Comparison of ENCODE assay signal across 20 cellular contexts in the genomic region with DNA sequence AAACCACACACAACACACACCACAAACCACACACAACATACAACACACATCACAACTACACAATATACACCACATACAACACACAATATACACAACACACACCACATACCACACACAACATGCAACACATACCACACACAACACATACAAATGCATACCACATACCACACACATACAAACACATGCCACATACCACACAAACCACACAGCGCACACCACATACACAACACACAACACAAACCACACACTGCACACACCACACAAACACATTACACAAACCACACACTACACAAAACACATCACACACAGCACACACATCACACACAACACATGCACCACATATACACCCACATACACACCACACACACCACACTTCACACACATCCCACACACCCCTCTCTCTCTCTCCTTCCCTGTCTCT.
DNase-seq lines count a peak whose midpoint lies in the region; ATAC-seq, FAIRE-seq and TF ChIP-seq lines count a peak whose summit lies in the region.
"Had no signal": no experiment of that assay in that cellular context is flagged by ENCODE, and none has a peak within 500 bp of the region (broad histone marks: within the 10 kb centered on the region; RNA-seq: fewer than 3 reads in every experiment).

No MANE protein-coding gene starts in this region.

- H3K9me3 Mint-ChIP-seq in natural killer cell treated with Interleukin-12 subunit alpha and Interleukin-12 subunit beta and Interleukin-15 and Interleukin-18, amount 100 ng/mL, for 72 hours: no peaks in the 10 kb centered on the region
- H3K9me3 Mint-ChIP-seq: activated naive CD4-positive, alpha-beta T cell treated with anti-CD3 and anti-CD28 coated beads, Interleukin-2, amount 10 ng/mL, durations not matched to agents 7 days and 5 days; naive thymus-derived CD4-positive, alpha-beta T cell; T-helper 1 cell treated with Interleukin-12 subunit alpha and Interleukin-12 subunit beta and Interleukin-4 antibody, amounts not matched to agents 30 μg/mL and 1 μg/mL, for 36 hours had no signal

- H3K27me3 ChIP-seq in right atrium auricular region: no peaks in the 10 kb centered on the region
- H3K27me3 ChIP-seq in hepatocyte: no peaks in the 10 kb centered on the region
- no peaks in the 10 kb centered on the region for H3K27me3 ChIP-seq in gastrocnemius medialis
- H3K27me3 ChIP-seq: BE2C, testis had no signal

- FAIRE-seq in frontal cortex (lab: Jason Lieb, UNC): no peak
- FAIRE-seq: A204.1, GM18507, islet of Langerhans had no signal

- H3K4me1 ChIP-seq in right atrium auricular region (peaks cover 0 to 46% of the 10 kb centered on the region in 2 donors), hepatocyte (ENCODE audit: insufficient read depth) (peaks cover 49% of the 10 kb centered on the region), gastrocnemius medialis (peaks cover 36 to 54% of the 10 kb centered on the region in 2 donors)
- H3K4me1 ChIP-seq: BE2C had no signal

- H3K4me2 ChIP-seq in hepatocyte: no peak overlapping the region

- no peak overlapping the region for H2AFZ ChIP-seq in hepatocyte

- H3K79me2 ChIP-seq in hepatocyte: no peaks in the 10 kb centered on the region

- DNase-seq in right atrium auricular region (ENCODE audit: low spot score): peak; percentile 18
- DNase-seq in left cardiac atrium: no peak
- DNase-seq in hepatocyte (ENCODE audit: low spot score): no peak
- no peak for DNase-seq in gastrocnemius medialis
- no peak for DNase-seq in DMS79 treated with DMSO at 0.1 percent for 48 hours (lab: John Stamatoyannopoulos, UW)
- no peak for DNase-seq in natural killer cell treated with Interleukin-12 subunit alpha and Interleukin-12 subunit beta and Interleukin-15 and Interleukin-18, amount 100 ng/mL, for 72 hours (ENCODE audit: low spot score)
- no peak for DNase-seq in frontal cortex (ENCODE audit: low spot score in 2 of 2)
- DNase-seq: activated CD4-positive, alpha-beta T cell treated with anti-CD3 and anti-CD28 coated beads, Interleukin-2, amount 50 U/mL, for 4 hours; activated naive CD4-positive, alpha-beta T cell treated with anti-CD3 and anti-CD28 coated beads, Interleukin-2, amount 10 ng/mL, durations not matched to agents 7 days and 5 days; hippocampal formation; naive thymus-derived CD4-positive, alpha-beta T cell; NCI-H1417 treated with DMSO at 0.1 percent for 48 hours; SIG-M5 had no signal

- TF ChIP-seq POLR2A in gastrocnemius medialis (IDR thresholded peaks at IDR 0.05): no peak

- H3K36me3 ChIP-seq in right atrium auricular region: no peaks in the 10 kb centered on the region
- no peaks in the 10 kb centered on the region for H3K36me3 ChIP-seq in hepatocyte (replicated peaks; ENCODE audit: insufficient read depth, low read depth)
- H3K36me3 ChIP-seq in gastrocnemius medialis: no peaks in the 10 kb centered on the region
- H3K36me3 ChIP-seq: BE2C had no signal

- H3K9me3 ChIP-seq in right atrium auricular region (no peaks in the 10 kb centered on the region), hepatocyte (ENCODE audit: low read depth) (no peaks in the 10 kb centered on the region), gastrocnemius medialis (no peaks in the 10 kb centered on the region)
- H3K9me3 ChIP-seq: BE2C, testis had no signal

- H3K4me3 Mint-ChIP-seq in natural killer cell treated with Interleukin-12 subunit alpha and Interleukin-12 subunit beta and Interleukin-15 and Interleukin-18, amount 100 ng/mL, for 72 hours: no peak overlapping the region
- H3K4me3 Mint-ChIP-seq: activated naive CD4-positive, alpha-beta T cell treated with anti-CD3 and anti-CD28 coated beads, Interleukin-2, amount 10 ng/mL, durations not matched to agents 7 days and 5 days; naive thymus-derived CD4-positive, alpha-beta T cell; T-helper 1 cell treated with Interleukin-12 subunit alpha and Interleukin-12 subunit beta and Interleukin-4 antibody, amounts not matched to agents 30 μg/mL and 1 μg/mL, for 36 hours had no signal

- ATAC-seq in left cardiac atrium: no peak
- no peak for ATAC-seq in gastrocnemius medialis
- ATAC-seq in GM21447 (IDR thresholded peaks at IDR 0.05; ENCODE audit: unreplicated experiment): no peak
- no peak for ATAC-seq in natural killer cell treated with Interleukin-12 subunit alpha and Interleukin-12 subunit beta and Interleukin-15 and Interleukin-18, amount 100 ng/mL, for 72 hours
- ATAC-seq: naive thymus-derived CD4-positive, alpha-beta T cell had no signal

- H4K20me1 ChIP-seq in hepatocyte (ENCODE audit: insufficient read depth, poor library complexity, severe bottlenecking): no peaks in the 10 kb centered on the region

- no peak overlapping the region for H3K27ac Mint-ChIP-seq in natural killer cell treated with Interleukin-12 subunit alpha and Interleukin-12 subunit beta and Interleukin-15 and Interleukin-18, amount 100 ng/mL, for 72 hours
- H3K27ac Mint-ChIP-seq: activated naive CD4-positive, alpha-beta T cell treated with anti-CD3 and anti-CD28 coated beads, Interleukin-2, amount 10 ng/mL, durations not matched to agents 7 days and 5 days; naive thymus-derived CD4-positive, alpha-beta T cell; T-helper 1 cell treated with Interleukin-12 subunit alpha and Interleukin-12 subunit beta and Interleukin-4 antibody, amounts not matched to agents 30 μg/mL and 1 μg/mL, for 36 hours had no signal

- H3K27ac ChIP-seq in right atrium auricular region (peak overlapping the region in 1 of 2 donors; percentile 15), hepatocyte (peak overlapping the region; percentile 97), gastrocnemius medialis (peak overlapping the region; percentile 29 to 95 (median 90))

- H3K4me3 ChIP-seq in right atrium auricular region: no peak overlapping the region
- H3K4me3 ChIP-seq in hepatocyte: no peak overlapping the region
- no peak overlapping the region for H3K4me3 ChIP-seq in gastrocnemius medialis

- H3K9me2 ChIP-seq in hepatocyte (replicated peaks; ENCODE audit: insufficient read depth): no peaks in the 10 kb centered on the region

- no peaks in the 10 kb centered on the region for H3K4me1 Mint-ChIP-seq in natural killer cell treated with Interleukin-12 subunit alpha and Interleukin-12 subunit beta and Interleukin-15 and Interleukin-18, amount 100 ng/mL, for 72 hours (ENCODE audit: low read depth in 2 of 2)
- H3K4me1 Mint-ChIP-seq: activated naive CD4-positive, alpha-beta T cell treated with anti-CD3 and anti-CD28 coated beads, Interleukin-2, amount 10 ng/mL, durations not matched to agents 7 days and 5 days had no signal

- no peaks in the 10 kb centered on the region for H3K36me3 Mint-ChIP-seq in natural killer cell treated with Interleukin-12 subunit alpha and Interleukin-12 subunit beta and Interleukin-15 and Interleukin-18, amount 100 ng/mL, for 72 hours
- H3K36me3 Mint-ChIP-seq: activated naive CD4-positive, alpha-beta T cell treated with anti-CD3 and anti-CD28 coated beads, Interleukin-2, amount 10 ng/mL, durations not matched to agents 7 days and 5 days; naive thymus-derived CD4-positive, alpha-beta T cell had no signal

- in situ Hi-C loops in gastrocnemius medialis (cut with MboI; ENCODE audit: low sequenced_read_pairs in 4 of 4): loop anchor here in 1 of 4 donors (10.0 kb wide), 1 partner anchor 109 kb away; the partner anchor contains the start of gene ETS2

- peaks cover 9 to 12% of the 10 kb centered on the region in 2 donors for H3K27me3 Mint-ChIP-seq in natural killer cell treated with Interleukin-12 subunit alpha and Interleukin-12 subunit beta and Interleukin-15 and Interleukin-18, amount 100 ng/mL, for 72 hours

- intact Hi-C loops in left cardiac atrium (cut with DNase I) (loop anchor here in 1 of 2 donors (5.0 kb wide), 1 partner anchor 173 kb away; no protein-coding TSS in a partner anchor), gastrocnemius medialis (cut with DNase I; ENCODE audit: low total_unique reads) (loop anchor here (5.0 kb wide), 2 partner anchors 107 to 173 kb away; partner anchors contain the start of gene ETS2)

- TF ChIP-seq CTCF in right atrium auricular region (IDR thresholded peaks at IDR 0.05) (no peak), hepatocyte (IDR thresholded peaks at IDR 0.05; ENCODE audit: poor library complexity) (no peak), gastrocnemius medialis (IDR thresholded peaks at IDR 0.05 in 4 of 5, conservative IDR thresholded peaks at IDR 0.05 in 1 of 5) (no peak)

- WGBS in hepatocyte (ENCODE audit: low lambda C conversion rate, missing lambda C conversion rate): 100% methylated on average over 1 of the region's 1 CpG
